ENCODE assay signal across 18 cellular contexts in the genomic region with DNA sequence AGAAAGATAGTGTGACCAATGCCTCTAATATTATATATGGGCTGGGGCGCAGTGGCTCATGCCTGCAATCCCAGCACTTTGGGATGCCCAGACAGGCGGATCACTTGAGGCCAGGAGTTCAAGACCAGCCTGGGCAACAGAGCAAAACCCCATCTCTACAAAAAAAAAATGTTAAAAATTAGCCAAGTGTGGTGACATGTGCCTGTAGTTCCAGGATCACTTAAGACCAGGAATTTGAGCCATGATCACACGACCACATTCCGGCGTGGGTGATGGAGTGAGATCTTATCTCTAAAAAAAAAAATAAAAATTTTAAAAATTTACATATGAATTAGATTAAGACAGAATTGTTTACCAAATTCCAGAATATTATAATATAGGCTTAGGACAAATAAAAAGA. TPM values are rescaled to one million over a fixed set of nuclear protein-coding genes. Genes with fewer than 3 reads are reported as not detected.
DNase-seq lines count a peak whose midpoint lies in the region; ATAC-seq, FAIRE-seq and TF ChIP-seq lines count a peak whose summit lies in the region.
"Had no signal": no experiment of that assay in that cellular context is flagged by ENCODE, and none has a peak within 500 bp of the region (broad histone marks: within the 10 kb centered on the region; RNA-seq: fewer than 3 reads in every experiment).

No MANE protein-coding gene starts in this region.

- no peak overlapping the region for H3K27ac ChIP-seq in CD8-positive, alpha-beta T cell (ENCODE audit: low read depth, low read length)
- H3K27ac ChIP-seq in endodermal cell (ENCODE audit: low read depth, low read length) (no peak overlapping the region), neutrophil (peak overlapping the region; percentile 84)
- H3K27ac ChIP-seq: KMS-11, SJSA1 had no signal

- no peak for ATAC-seq in CD8-positive, alpha-beta T cell
- ATAC-seq in T-helper 17 cell (no peak), GM19328 (IDR thresholded peaks at IDR 0.05; ENCODE audit: unreplicated experiment) (no peak)
- ATAC-seq: Panc1 had no signal

- H3K79me2 ChIP-seq in Loucy (ENCODE audit: insufficient read depth, low read length): peaks cover 77% of the 10 kb centered on the region

- no peak for TF ChIP-seq CTCF in CD8-positive, alpha-beta T cell (IDR thresholded peaks at IDR 0.05)
- no peak for TF ChIP-seq CTCF in Loucy (conservative IDR thresholded peaks at IDR 0.05; ENCODE audit: low read length)
- no peak for TF ChIP-seq CTCF in endodermal cell (conservative IDR thresholded peaks at IDR 0.05)
- TF ChIP-seq CTCF in neutrophil (IDR thresholded peaks at IDR 0.05): no peak

- no peaks in the 10 kb centered on the region for H3K9me3 Mint-ChIP-seq in CD8-positive, alpha-beta T cell
- no peaks in the 10 kb centered on the region for H3K9me3 Mint-ChIP-seq in endodermal cell
- H3K9me3 Mint-ChIP-seq: CD4-positive, alpha-beta memory T cell had no signal

- peaks cover 24% of the 10 kb centered on the region for H3K4me1 Mint-ChIP-seq in CD8-positive, alpha-beta T cell (ENCODE audit: low read depth)
- H3K4me1 Mint-ChIP-seq in endodermal cell (peaks cover 4% of the 10 kb centered on the region), T-helper 17 cell (peaks cover 28% of the 10 kb centered on the region)

- H3K4me2 ChIP-seq in Loucy (ENCODE audit: low read depth, low read length, poor library complexity, severe bottlenecking): peak overlapping the region; percentile 69
- H3K4me2 ChIP-seq: KMS-11 had no signal

- H3K36me3 ChIP-seq in CD8-positive, alpha-beta T cell (ENCODE audit: insufficient read depth, low read length): peaks cover 9% of the 10 kb centered on the region
- peaks cover 23% of the 10 kb centered on the region for H3K36me3 ChIP-seq in Loucy (ENCODE audit: insufficient read depth, low read length)
- peaks cover 27% of the 10 kb centered on the region for H3K36me3 ChIP-seq in endodermal cell (ENCODE audit: control insufficient read depth, insufficient read depth, low read length)
- no peaks in the 10 kb centered on the region for H3K36me3 ChIP-seq in neutrophil

- POLR2A ChIA-PET in CD8-positive, alpha-beta T cell (lab: Charles Lee): interaction anchor here (1.2 to 2.0 kb wide), 2 partner anchors 9 to 12 kb away, joined by 5 to 9 read pairs; a partner anchor contains a TSS

- H3K9me2 ChIP-seq in Loucy (replicated peaks; ENCODE audit: low read depth, low read length): no peaks in the 10 kb centered on the region

- no peaks in the 10 kb centered on the region for H4K20me1 ChIP-seq in Loucy (ENCODE audit: insufficient read depth, low read length, poor library complexity, severe bottlenecking)

- H3K4me1 ChIP-seq in CD8-positive, alpha-beta T cell (ENCODE audit: insufficient read depth, low read length): no peaks in the 10 kb centered on the region
- H3K4me1 ChIP-seq in Loucy (ENCODE audit: insufficient read depth, low read length, poor library complexity, severe bottlenecking) (peaks cover 67% of the 10 kb centered on the region), endodermal cell (ENCODE audit: control insufficient read depth, insufficient read depth, low read length) (no peaks in the 10 kb centered on the region), neutrophil (ENCODE audit: control insufficient read depth in 1 of 2, insufficient read depth in 1 of 2, low read depth in 1 of 2, low read length in 1 of 2) (peaks cover 89% of the 10 kb centered on the region in 2 experiments)
- H3K4me1 ChIP-seq: SJSA1 had no signal

- no peak overlapping the region for H2AFZ ChIP-seq in Loucy (ENCODE audit: low read length)

- no peaks in the 10 kb centered on the region for H3K27me3 ChIP-seq in CD8-positive, alpha-beta T cell (ENCODE audit: insufficient read depth, low read length)
- no peaks in the 10 kb centered on the region for H3K27me3 ChIP-seq in Loucy (ENCODE audit: insufficient read depth, low read length, poor library complexity, severe bottlenecking)
- H3K27me3 ChIP-seq in endodermal cell (ENCODE audit: control insufficient read depth, insufficient read depth, low read length, poor library complexity, severe bottlenecking): no peaks in the 10 kb centered on the region
- no peaks in the 10 kb centered on the region for H3K27me3 ChIP-seq in neutrophil
- H3K27me3 ChIP-seq: SJSA1 had no signal

- no peaks in the 10 kb centered on the region for H3K27me3 Mint-ChIP-seq in CD8-positive, alpha-beta T cell (ENCODE audit: low read depth)
- H3K27me3 Mint-ChIP-seq in endodermal cell (ENCODE audit: insufficient read depth) (no peaks in the 10 kb centered on the region), T-helper 17 cell (no peaks in the 10 kb centered on the region)
- H3K27me3 Mint-ChIP-seq: CD4-positive, alpha-beta memory T cell had no signal

- H3K9me3 ChIP-seq in CD8-positive, alpha-beta T cell (ENCODE audit: low read length): no peaks in the 10 kb centered on the region
- no peaks in the 10 kb centered on the region for H3K9me3 ChIP-seq in Loucy (ENCODE audit: insufficient read depth, low read depth, low read length)
- H3K9me3 ChIP-seq in endodermal cell (ENCODE audit: control insufficient read depth, low read length): no peaks in the 10 kb centered on the region
- no peaks in the 10 kb centered on the region for H3K9me3 ChIP-seq in neutrophil
- H3K9me3 ChIP-seq in T-helper 17 cell (ENCODE audit: control insufficient read depth, low read length, poor library complexity, severe bottlenecking): no peaks in the 10 kb centered on the region
- H3K9me3 ChIP-seq: HAP-1, SJSA1 had no signal

- DNase-seq in CD8-positive, alpha-beta T cell: no peak
- DNase-seq in endodermal cell (no peak), T-helper 17 cell (no peak), GM19239 (ENCODE audit: insufficient read length, low spot score) (no peak)
- DNase-seq: CD4-positive, alpha-beta memory T cell; DMS79 treated with DMSO at 0.1 percent for 48 hours; NCI-H1048; NCI-H1436; NCI-H2029; NCI-H526 had no signal

- no peak overlapping the region for H3K4me3 ChIP-seq in CD8-positive, alpha-beta T cell (ENCODE audit: low read depth, low read length)
- peak overlapping the region; percentile 49 for H3K4me3 ChIP-seq in Loucy (ENCODE audit: low read length, poor library complexity, severe bottlenecking)
- H3K4me3 ChIP-seq in endodermal cell (ENCODE audit: low read length): no peak overlapping the region
- H3K4me3 ChIP-seq in neutrophil (ENCODE audit: low read depth in 1 of 2, low read length in 1 of 2): peak overlapping the region; percentile 18 to 33
- H3K4me3 ChIP-seq: HAP-1, SJSA1 had no signal

- peak overlapping the region; percentile 10 for H3K27ac Mint-ChIP-seq in CD8-positive, alpha-beta T cell
- H3K27ac Mint-ChIP-seq in endodermal cell (peak overlapping the region; percentile 4), T-helper 17 cell (no peak overlapping the region)

- H3F3A ChIP-seq in Loucy (ENCODE audit: low read depth): peaks cover 9% of the 10 kb centered on the region; the same call in 1 of the 2 replicates

- intact Hi-C loops in CD8-positive, alpha-beta T cell (cut with DNase I, micrococcal nuclease): no loop called here

- 60 to 78% methylated on average over 2 to 3 of the region's 5 CpGs for WGBS in endodermal cell (ENCODE audit: insufficient coverage in 1 of 2, insufficient read length in 1 of 2), 2 experiments

- CTCF ChIA-PET in CD8-positive, alpha-beta T cell (lab: Charles Lee): no interaction called here

- H3K9ac ChIP-seq in Loucy (ENCODE audit: low read depth, low read length, poor library complexity, severe bottlenecking) (peak overlapping the region; percentile 42), endodermal cell (ENCODE audit: extremely low read depth, low read length, poor library complexity, severe bottlenecking) (no peak overlapping the region)
- H3K9ac ChIP-seq: KMS-11 had no signal

- FAIRE-seq in GM19239 (lab: Jason Lieb, UNC): no peak
- FAIRE-seq: D721Med had no signal

- no peak overlapping the region for H3K4me3 Mint-ChIP-seq in CD8-positive, alpha-beta T cell
- H3K4me3 Mint-ChIP-seq in endodermal cell: no peak overlapping the region
- no peak overlapping the region for H3K4me3 Mint-ChIP-seq in T-helper 17 cell
- H3K4me3 Mint-ChIP-seq: CD4-positive, alpha-beta memory T cell had no signal

- peaks cover 33% of the 10 kb centered on the region for H3K36me3 Mint-ChIP-seq in CD8-positive, alpha-beta T cell
- H3K36me3 Mint-ChIP-seq in endodermal cell (ENCODE audit: low read depth) (peaks cover 33% of the 10 kb centered on the region), T-helper 17 cell (ENCODE audit: low read depth) (peaks cover 19% of the 10 kb centered on the region)

RNA-seq across cellular contexts. Expression of a gene that starts 12.0 kb away (rescaled TPM):
- 1 to 10 TPM; 5.8 to 7.2 TPM for total RNA-seq in CD8-positive, alpha-beta T cell
- 10 to 100 TPM; 55.7 to 86.8 TPM for total RNA-seq in endodermal cell
- 70.4 TPM for polyA plus RNA-seq in endodermal cell (2013, experiment 1 of 2)
- polyA plus RNA-seq in endodermal cell (2013, experiment 2 of 2): 54.2 TPM
- 10 to 100 TPM; 22.5 to 24.3 TPM for total RNA-seq in T-helper 17 cell

RNA-seq across cellular contexts. Expression of a gene that starts 20.2 kb away (rescaled TPM):
- total RNA-seq in CD8-positive, alpha-beta T cell: 100 to 1,000 TPM; 102 to 109 TPM
- total RNA-seq in endodermal cell (100 to 1,000 TPM in 1 of 2 donors, 10 to 100 TPM in 1; 40.8 to 116 TPM), T-helper 17 cell (10 to 100 TPM; 75.8 to 79.7 TPM)
- polyA plus RNA-seq in endodermal cell (2013, experiment 1 of 2): 48.1 TPM
- polyA plus RNA-seq in endodermal cell (2013, experiment 2 of 2): 49.2 TPM

Comparison
In these comparisons a context has a peak if more than half of its experiments do, and no peak if none do; other contexts are left out.
1. H3K4me3 ChIP-seq: peak in Loucy (single experiment) and neutrophil (2 of 2); none in CD8-positive, alpha-beta T cell (single experiment) and endodermal cell (single experiment).